Comparison of ENCODE assay signal across 1 cellular context in genomic region chr19:39645800-39646411, GRCh38.
TF ChIP-seq lines count a peak whose summit lies in the region.

No MANE protein-coding gene starts in this region.

TF ChIP-seq in HepG2, 621 proteins besides CTCF, POLR2A, EP300 and RAD21 (continued from another document):
- TF ChIP-seq ZBTB10 (CRISPR knock-in tag; IDR thresholded peaks at IDR 0.05; ENCODE audit: borderline replicate concordance) (no peak), ZFP91 (CRISPR knock-in tag; IDR thresholded peaks at IDR 0.05; ENCODE audit: borderline replicate concordance) (no peak), HBP1 (CRISPR knock-in tag; IDR thresholded peaks at IDR 0.05; ENCODE audit: low read depth) (no peak), ZNF644 (CRISPR knock-in tag; IDR thresholded peaks at IDR 0.05; ENCODE audit: low read depth) (no peak), SRSF1 (optimal IDR thresholded peaks at IDR 0.05; ENCODE audit: low read depth, low read length) (no peak), ZSCAN31 (CRISPR knock-in tag; IDR thresholded peaks at IDR 0.05; ENCODE audit: low read depth) (no peak), NFE2L1 (CRISPR knock-in tag; IDR thresholded peaks at IDR 0.05; ENCODE audit: borderline replicate concordance) (no peak), TFE3 (CRISPR knock-in tag; IDR thresholded peaks at IDR 0.05) (no peak), ZBTB2 (CRISPR knock-in tag; IDR thresholded peaks at IDR 0.05; ENCODE audit: low read depth) (no peak), IRF9 (CRISPR knock-in tag; IDR thresholded peaks at IDR 0.05; ENCODE audit: borderline replicate concordance) (no peak)
